In genomic region chr4:168701061-168701460, GRCh38 we compare ENCODE assay signal across 19 cellular contexts.
"Had no signal": no experiment of that assay in that cellular context is flagged by ENCODE, and none has a peak within 500 bp of the region (broad histone marks: within the 10 kb centered on the region; RNA-seq: fewer than 3 reads in every experiment).

No MANE protein-coding gene starts in this region.

- H3K4me3 Mint-ChIP-seq: mesothelial cell of epicardium had no signal

- H3K4me3 ChIP-seq: coronary artery, dorsolateral prefrontal cortex, esophagus muscularis mucosa, gastroesophageal sphincter, heart right ventricle, left lung, lower lobe of right lung, mucosa of descending colon had no signal

- H3K36me3 ChIP-seq: esophagus muscularis mucosa, gastroesophageal sphincter, left lung, lower lobe of right lung had no signal

- H3K4me1 ChIP-seq: esophagus muscularis mucosa, foreskin keratinocyte, gastroesophageal sphincter, left lung, lower lobe of right lung had no signal

- H3K9me3 Mint-ChIP-seq: mesothelial cell of epicardium had no signal

- H3K27ac Mint-ChIP-seq: mesothelial cell of epicardium had no signal

- H3K9me3 ChIP-seq: esophagus muscularis mucosa, gastroesophageal sphincter, heart right ventricle, left lung, lower lobe of right lung, mucosa of descending colon had no signal

- H3K27ac ChIP-seq: coronary artery, dorsolateral prefrontal cortex, esophagus muscularis mucosa, foreskin keratinocyte, gastroesophageal sphincter, heart right ventricle, left lung, lower lobe of right lung had no signal

- H3K27me3 ChIP-seq: esophagus muscularis mucosa, foreskin keratinocyte, gastroesophageal sphincter, heart right ventricle, left lung had no signal

- DNase-seq: dermis blood vessel endothelial cell; dorsolateral prefrontal cortex; effector CD4-positive, alpha-beta T cell; effector memory CD4-positive, alpha-beta T cell; foreskin keratinocyte; glutamatergic neuron; head of caudate nucleus; heart right ventricle; hippocampal formation; left cardiac atrium; left lung; left ventricle myocardium superior; lower lobe of right lung; mesenchymal stem cell; mucosa of descending colon had no signal
